In the genomic region with DNA sequence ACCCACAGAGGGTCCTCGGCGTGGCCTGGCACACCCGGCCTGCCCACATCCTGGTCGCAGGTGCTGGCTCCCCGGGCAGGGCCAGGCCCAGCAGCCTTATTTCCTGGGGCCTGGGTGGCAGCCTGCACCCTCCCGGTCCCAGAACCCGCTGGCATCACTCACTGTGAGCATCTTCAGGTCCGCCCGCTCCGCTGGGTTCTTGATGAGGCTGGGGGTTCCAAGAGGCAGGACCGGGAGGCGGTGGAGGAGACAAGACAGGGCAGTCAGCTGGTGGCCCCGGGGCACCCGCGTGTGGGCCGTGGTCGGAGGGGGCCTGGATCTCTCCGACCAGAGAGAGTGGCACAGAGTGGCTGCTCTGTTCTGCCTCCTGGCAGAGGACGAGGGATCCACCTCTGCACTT, we compare ENCODE assay signal across 34 cellular contexts. TPM values are rescaled to one million over a fixed set of nuclear protein-coding genes. Genes with fewer than 3 reads are reported as not detected.
"Had no signal": no experiment of that assay in that cellular context is flagged by ENCODE, and none has a peak within 500 bp of the region (broad histone marks: within the 10 kb centered on the region; RNA-seq: fewer than 3 reads in every experiment).

No MANE protein-coding gene starts in this region.

- H3K27ac ChIP-seq: adrenal gland, body of pancreas, esophagus muscularis mucosa, gastroesophageal sphincter had no signal

- H3K27me3 ChIP-seq: adrenal gland, body of pancreas, dorsolateral prefrontal cortex, esophagus muscularis mucosa, gastroesophageal sphincter had no signal

- H3K4me1 ChIP-seq: body of pancreas had no signal

- DNase-seq: activated CD4-positive, alpha-beta memory T cell treated with anti-CD3 and anti-CD28 coated beads for 36 hours; activated CD4-positive, alpha-beta T cell treated with anti-CD3 and anti-CD28 coated beads for 36 hours; activated CD4-positive, alpha-beta T cell treated with anti-CD3 and anti-CD28 coated beads, Interleukin-2, amount 10 ng/mL, durations not matched to agents 24 days and 14 days; activated CD4-positive, CD25-positive, alpha-beta regulatory T cell; activated CD4-positive, CD25-positive, alpha-beta regulatory T cell treated with anti-CD3 and anti-CD28 coated beads, Interleukin-2, amount 50 U/mL, for 72 hours; activated CD8-positive, alpha-beta memory T cell treated with anti-CD3 and anti-CD28 coated beads, Interleukin-2, amount 10 ng/mL, durations not matched to agents 7 days and 5 days; activated CD8-positive, alpha-beta memory T cell treated with anti-CD3 and anti-CD28 coated beads, Interleukin-2, amount 50 U/mL, for 4 hours; activated CD8-positive, alpha-beta T cell treated with anti-CD3 and anti-CD28 coated beads, Interleukin-2, amount 10 ng/mL, durations not matched to agents 7 days and 5 days; activated effector memory CD4-positive, alpha-beta T cell treated with anti-CD3 and anti-CD28 coated beads, Interleukin-2, amount 50 U/mL, for 16 hours; activated naive CD4-positive, alpha-beta T cell treated with anti-CD3 and anti-CD28 coated beads for 36 hours; activated naive CD8-positive, alpha-beta T cell treated with anti-CD3 and anti-CD28 coated beads for 36 hours; activated naive CD8-positive, alpha-beta T cell treated with anti-CD3 and anti-CD28 coated beads, Interleukin-2, amount 50 U/mL, for 24 hours; activated T-cell treated with anti-CD3 and anti-CD28 coated beads, Interleukin-2, amount 50 U/mL, for 1 hour; activated T-cell treated with anti-CD3 and anti-CD28 coated beads, Interleukin-2, amount 50 U/mL, for 48 hours; adrenal gland; amygdala; body of pancreas; caudate nucleus; dorsolateral prefrontal cortex; effector memory CD4-positive, alpha-beta T cell; endodermal cell; foreskin melanocyte; T-helper 1 cell; T-helper 17 cell; T1000 had no signal

- H3K4me3 ChIP-seq: adrenal gland, body of pancreas, dorsolateral prefrontal cortex, esophagus muscularis mucosa, gastroesophageal sphincter had no signal

- ATAC-seq: activated CD4-positive, alpha-beta T cell treated with anti-CD3 and anti-CD28 coated beads for 36 hours; activated CD8-positive, alpha-beta memory T cell treated with anti-CD3 and anti-CD28 coated beads, Interleukin-2, amount 10 ng/mL, durations not matched to agents 7 days and 5 days; activated CD8-positive, alpha-beta T cell treated with anti-CD3 and anti-CD28 coated beads, Interleukin-2, amount 10 ng/mL, durations not matched to agents 7 days and 5 days; activated naive CD8-positive, alpha-beta T cell treated with anti-CD3 and anti-CD28 coated beads, Interleukin-2, amount 50 U/mL, for 24 hours; body of pancreas; gastroesophageal sphincter; T-helper 17 cell had no signal

- H3K9me3 ChIP-seq: adrenal gland, body of pancreas, esophagus muscularis mucosa, gastroesophageal sphincter had no signal

RNA-seq across cellular contexts. Expression of a gene that starts 59.1 kb away (rescaled TPM):
- total RNA-seq: activated CD4-positive, alpha-beta memory T cell treated with anti-CD3 and anti-CD28 coated beads for 36 hours; activated CD4-positive, alpha-beta T cell treated with anti-CD3 and anti-CD28 coated beads for 36 hours; activated CD4-positive, alpha-beta T cell treated with anti-CD3 and anti-CD28 coated beads, Interleukin-2, amount 10 ng/mL, durations not matched to agents 24 days and 14 days; activated CD8-positive, alpha-beta memory T cell treated with anti-CD3 and anti-CD28 coated beads for 36 hours; activated naive CD4-positive, alpha-beta T cell treated with anti-CD3 and anti-CD28 coated beads for 36 hours; activated naive CD8-positive, alpha-beta T cell treated with anti-CD3 and anti-CD28 coated beads for 36 hours; aorta; chondrocyte; epithelial cell of proximal tubule; esophagus muscularis mucosa; fibroblast of villous mesenchyme; gastroesophageal sphincter; glomerular endothelial cell had no signal
- polyA plus RNA-seq: fibroblast of lung had no signal
